In the genomic region with DNA sequence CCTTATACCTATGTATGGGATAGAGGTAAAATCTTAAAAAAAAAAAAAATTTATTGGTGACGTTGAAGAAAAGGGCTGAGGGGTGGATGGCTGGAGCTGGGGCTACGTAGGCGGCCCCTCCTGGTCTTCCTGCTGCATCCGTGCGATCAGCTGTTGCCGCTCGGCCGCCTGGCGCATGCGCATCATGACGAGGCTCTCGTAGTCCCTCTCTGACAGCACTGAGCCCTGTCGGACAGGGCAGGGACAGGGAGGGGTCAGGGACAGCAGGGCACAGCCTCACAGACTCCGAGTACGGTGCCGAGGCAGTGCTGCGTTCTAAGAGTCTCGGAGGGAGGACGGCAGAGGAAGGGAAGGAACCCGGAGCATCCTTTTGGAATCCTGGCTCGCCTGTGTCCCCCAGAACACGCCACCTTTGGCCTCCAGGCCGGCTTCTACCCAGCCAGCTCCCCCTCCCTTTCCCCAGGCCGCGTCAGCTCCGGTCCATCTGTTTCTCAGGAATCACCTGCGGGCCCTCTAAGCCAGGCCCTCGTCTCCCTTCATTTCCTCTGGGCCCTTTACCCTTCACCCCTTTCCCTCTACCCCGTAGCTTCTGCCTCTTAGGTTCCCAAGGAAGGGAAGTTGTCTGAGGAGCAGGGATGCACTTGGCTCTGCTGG, we compare ENCODE assay signal across 16 cellular contexts. TPM values are rescaled to one million over a fixed set of nuclear protein-coding genes. Genes with fewer than 3 reads are reported as not detected.
DNase-seq lines count a peak whose midpoint lies in the region; ATAC-seq and TF ChIP-seq lines count a peak whose summit lies in the region.
"Had no signal": no experiment of that assay in that cellular context is flagged by ENCODE, and none has a peak within 500 bp of the region (broad histone marks: within the 10 kb centered on the region; RNA-seq: fewer than 3 reads in every experiment).

No MANE protein-coding gene starts in this region.

- H3K36me3 ChIP-seq in DOHH2 (ENCODE audit: control insufficient read depth, low read length) (peaks cover 66% of the 10 kb centered on the region), OCI-LY7 (ENCODE audit: insufficient read depth, low read length) (peaks cover 41% of the 10 kb centered on the region; the same call in 1 of the 2 replicates)

- no peaks in the 10 kb centered on the region for H3K9me3 Mint-ChIP-seq in stimulated activated memory B cell treated with anti-CD40 and anti-IgM and Interleukin-4, amounts not matched to agents 10 μg/mL and 1 μg/mL and 100 μg/mL, for 72 hours
- H3K9me3 Mint-ChIP-seq: CD4-positive, alpha-beta memory T cell had no signal

- POLR2A ChIA-PET in OCI-LY7 (lab: Charles Lee), result interaction anchor here (1.3 to 2.1 kb wide), 3 partner anchors 11 to 199 kb away, joined by 3 to 11 read pairs (median 4); a partner anchor contains a TSS

- H3K9me2 ChIP-seq in DOHH2 (replicated peaks; ENCODE audit: control insufficient read depth, low read length) (no peaks in the 10 kb centered on the region), OCI-LY7 (ENCODE audit: insufficient read depth, low read length) (no peaks in the 10 kb centered on the region)

- TF ChIP-seq CTCF in DOHH2 (IDR thresholded peaks at IDR 0.05; ENCODE audit: low read depth, low read length, poor library complexity, severe bottlenecking) (no peak), OCI-LY7 (conservative IDR thresholded peaks at IDR 0.05; ENCODE audit: low read length) (no peak), foreskin keratinocyte (conservative IDR thresholded peaks at IDR 0.05) (no peak)

- CTCF ChIA-PET in OCI-LY7 (lab: Charles Lee; ENCODE audit: unreplicated experiment), result interaction anchor here (1.6 kb wide), 1 partner anchor 21 kb away, joined by 5 read pairs; no protein-coding TSS in a partner anchor

- H3K79me2 ChIP-seq in DOHH2 (ENCODE audit: control insufficient read depth, low read length) (peaks cover 40% of the 10 kb centered on the region), OCI-LY7 (ENCODE audit: insufficient read depth, low read depth, low read length) (peaks cover 4% of the 10 kb centered on the region; the same call in 1 of the 2 replicates)

- peaks cover 73% of the 10 kb centered on the region for H3K4me1 Mint-ChIP-seq in stimulated activated memory B cell treated with anti-CD40 and anti-IgM and Interleukin-4, amounts not matched to agents 10 μg/mL and 1 μg/mL and 100 μg/mL, for 72 hours

- H3K4me2 ChIP-seq in DOHH2 (ENCODE audit: low read length), result peak overlapping the region; percentile 86
- peak overlapping the region; percentile 80 for H3K4me2 ChIP-seq in OCI-LY7 (ENCODE audit: low read length)

- H3K4me1 ChIP-seq in DOHH2 (ENCODE audit: control insufficient read depth, low read length) (peaks cover 90% of the 10 kb centered on the region), OCI-LY7 (ENCODE audit: insufficient read depth, low read length, poor library complexity, severe bottlenecking) (peaks cover 65% of the 10 kb centered on the region), foreskin keratinocyte (peaks cover 19% of the 10 kb centered on the region)

- H3K27me3 ChIP-seq in DOHH2 (ENCODE audit: control insufficient read depth, low read length), result no peaks in the 10 kb centered on the region
- H3K27me3 ChIP-seq in foreskin keratinocyte, result no peaks in the 10 kb centered on the region
- H3K27me3 ChIP-seq: body of pancreas had no signal

- H3F3A ChIP-seq in DOHH2 (ENCODE audit: control insufficient read depth, insufficient read depth), result peaks cover 35% of the 10 kb centered on the region

- BruUV-seq in OCI-LY7 (replicated peaks; lab: Mats Ljungman, UMichigan), result no TSS peak

- H3K4me3 ChIP-seq in DOHH2 (ENCODE audit: low read length) (peak overlapping the region; percentile 69), OCI-LY7 (ENCODE audit: low read depth, low read length, poor library complexity, severe bottlenecking) (no peak overlapping the region)
- H3K4me3 ChIP-seq: body of pancreas had no signal

- no peaks in the 10 kb centered on the region for H3K9me3 ChIP-seq in DOHH2 (ENCODE audit: control insufficient read depth, insufficient read depth, low read length)
- no peaks in the 10 kb centered on the region for H3K9me3 ChIP-seq in OCI-LY7 (ENCODE audit: low read length)
- H3K9me3 ChIP-seq: body of pancreas had no signal

- H2AFZ ChIP-seq in OCI-LY7 (ENCODE audit: low read length), result no peak overlapping the region

- H3K27me3 Mint-ChIP-seq in stimulated activated memory B cell treated with anti-CD40 and anti-IgM and Interleukin-4, amounts not matched to agents 10 μg/mL and 1 μg/mL and 100 μg/mL, for 72 hours, result no peaks in the 10 kb centered on the region
- H3K27me3 Mint-ChIP-seq: CD4-positive, alpha-beta memory T cell had no signal

- DNase-seq in OCI-LY7 (ENCODE audit: low spot score), result no peak
- no peak for DNase-seq in foreskin keratinocyte
- no peak for DNase-seq in HuH-7.5 (ENCODE audit: low spot score)
- DNase-seq: activated effector memory CD4-positive, alpha-beta T cell treated with anti-CD3 and anti-CD28 coated beads, Interleukin-2, amount 50 U/mL, for 16 hours; body of pancreas; CD4-positive, alpha-beta memory T cell; effector CD4-positive, alpha-beta T cell; NCI-H2029; NCI-H526 treated with DMSO at 0.1 percent for 48 hours had no signal

- ATAC-seq in foreskin keratinocyte, result no peak
- no peak for ATAC-seq in stimulated activated memory B cell treated with anti-CD40 and anti-IgM and Interleukin-4, amounts not matched to agents 10 μg/mL and 1 μg/mL and 100 μg/mL, for 72 hours
- no peak for ATAC-seq in HG02852 (IDR thresholded peaks at IDR 0.05; ENCODE audit: unreplicated experiment)
- no peak for ATAC-seq in GM18498 (IDR thresholded peaks at IDR 0.05; ENCODE audit: unreplicated experiment)
- ATAC-seq: body of pancreas, left lobe of liver had no signal

- intact Hi-C loops in OCI-LY7 (cut with micrococcal nuclease; ENCODE audit: unreplicated experiment), result loop anchor here (2.0 to 5.0 kb wide), 4 partner anchors 39 to 176 kb away; a partner anchor contains a TSS

- H3K27ac ChIP-seq in DOHH2 (ENCODE audit: low read depth, low read length) (peak overlapping the region; percentile 94), OCI-LY7 (ENCODE audit: low read depth, low read length, poor library complexity, severe bottlenecking) (peak overlapping the region; percentile 97), foreskin keratinocyte (peak overlapping the region; percentile 80)
- H3K27ac ChIP-seq: VCaP had no signal

- no peaks in the 10 kb centered on the region for H4K20me1 ChIP-seq in DOHH2 (ENCODE audit: control insufficient read depth, insufficient read depth, low read depth, low read length)
- no peaks in the 10 kb centered on the region for H4K20me1 ChIP-seq in OCI-LY7 (ENCODE audit: insufficient read depth, low read length)

- H3K4me3 Mint-ChIP-seq in stimulated activated memory B cell treated with anti-CD40 and anti-IgM and Interleukin-4, amounts not matched to agents 10 μg/mL and 1 μg/mL and 100 μg/mL, for 72 hours, result no peak overlapping the region

- H3K27ac Mint-ChIP-seq in stimulated activated memory B cell treated with anti-CD40 and anti-IgM and Interleukin-4, amounts not matched to agents 10 μg/mL and 1 μg/mL and 100 μg/mL, for 72 hours, result peak overlapping the region; percentile 93

- H3K36me3 Mint-ChIP-seq in stimulated activated memory B cell treated with anti-CD40 and anti-IgM and Interleukin-4, amounts not matched to agents 10 μg/mL and 1 μg/mL and 100 μg/mL, for 72 hours, result peaks cover 11% of the 10 kb centered on the region

RNA-seq across cellular contexts. Expression of a gene that starts 1.8 kb away (rescaled TPM):
- 4.0 and 4.7 TPM in 2 replicates for total RNA-seq in OCI-LY7 (2014; rRNA removed; shearing (Covaris generic))
- total RNA-seq in OCI-LY7 (2022), result 2.4 and 2.7 TPM in 2 replicates
- 0.11 and 0.14 TPM in 2 replicates for total RNA-seq in foreskin keratinocyte
- 0.08 and 0.15 TPM in 2 replicates for polyA plus RNA-seq in foreskin keratinocyte
- total RNA-seq: RPMI7951 had no signal

RNA-seq across cellular contexts. Expression of a gene that starts 4.1 kb away (rescaled TPM):
- total RNA-seq in OCI-LY7 (2014; rRNA removed; shearing (Covaris generic)), result 97.4 and 113 TPM in 2 replicates
- 66.0 and 75.7 TPM in 2 replicates for total RNA-seq in OCI-LY7 (2022)
- 7.3 and 9.0 TPM in 2 replicates for total RNA-seq in foreskin keratinocyte
- polyA plus RNA-seq in foreskin keratinocyte, result 9.0 and 12.9 TPM in 2 replicates

RNA-seq across cellular contexts. Expression of a gene that starts 12.9 kb away (rescaled TPM):
- total RNA-seq in OCI-LY7 (2014; rRNA removed; shearing (Covaris generic)), result 10.7 and 14.9 TPM in 2 replicates
- total RNA-seq in OCI-LY7 (2022) (21.5 and 23.7 TPM in 2 replicates), foreskin keratinocyte (18.7 and 20.6 TPM in 2 replicates)
- polyA plus RNA-seq in foreskin keratinocyte, result 18.5 and 21.1 TPM in 2 replicates

RNA-seq across cellular contexts. Expression of a gene that starts 38.9 kb away (rescaled TPM):
- total RNA-seq in OCI-LY7 (2014; rRNA removed; shearing (Covaris generic)), result 24.3 and 29.3 TPM in 2 replicates
- total RNA-seq in OCI-LY7 (2022) (18.8 and 22.8 TPM in 2 replicates), foreskin keratinocyte (26.8 and 29.7 TPM in 2 replicates)
- polyA plus RNA-seq in foreskin keratinocyte, result 31.9 and 34.5 TPM in 2 replicates

RNA-seq across cellular contexts. Expression of a gene that starts 39.3 kb away (rescaled TPM):
- 24.2 and 39.2 TPM in 2 replicates for total RNA-seq in OCI-LY7 (2014; rRNA removed; shearing (Covaris generic))
- total RNA-seq in OCI-LY7 (2022) (38.8 and 39.9 TPM in 2 replicates), foreskin keratinocyte (46.6 and 54.4 TPM in 2 replicates)
- 51.3 and 59.3 TPM in 2 replicates for polyA plus RNA-seq in foreskin keratinocyte
